8 cellular contexts compared by ENCODE assay signal in genomic region chr7:149209518-149210269, GRCh38.
DNase-seq lines count a peak whose midpoint lies in the region; ATAC-seq lines count a peak whose summit lies in the region.

No MANE protein-coding gene starts in this region.

- peaks cover 43% of the 10 kb centered on the region for H3K36me3 ChIP-seq in iPS DF 6.9 (ENCODE audit: control insufficient read depth, insufficient read depth, low read length)

- H3K27me3 ChIP-seq in iPS DF 6.9 (ENCODE audit: control insufficient read depth, insufficient read depth, low read length), result no peaks in the 10 kb centered on the region

- H3K27ac ChIP-seq in iPS DF 6.9 (ENCODE audit: low read length), result no peak overlapping the region

- no peaks in the 10 kb centered on the region for H3K9me3 ChIP-seq in iPS DF 6.9 (ENCODE audit: control insufficient read depth, insufficient read depth, low read length)

- no peak overlapping the region for H3K4me3 ChIP-seq in iPS DF 6.9 (ENCODE audit: low read length)

- no CpG with 5 or more reads among the region's 7 CpGs for WGBS in iPS DF 6.9 (ENCODE audit: insufficient coverage, insufficient read length)

- peak; percentile 80 for DNase-seq in EH (ENCODE audit: low read depth)
- DNase-seq in SHP77 treated with DMSO at 0.1 percent for 48 hours (lab: John Stamatoyannopoulos, UW), result peak; percentile 22
- peak; percentile 92 for DNase-seq in activated effector memory CD4-positive, alpha-beta T cell treated with anti-CD3 and anti-CD28 coated beads, Interleukin-2, amount 50 U/mL, for 16 hours
- peak; percentile 64 for DNase-seq in iPS DF 6.9 (ENCODE audit: low read depth, low spot score)
- peak in 2 of 3 donors; percentile 25 to 67 for DNase-seq in stimulated activated CD4-positive, alpha-beta T cell treated with anti-CD3 and anti-CD28 coated beads, TNF-alpha, amount 100 ng/mL, for 1 hour (ENCODE audit: low read depth in 3 of 3, low spot score in 1 of 3)

- ATAC-seq in HG02852 (IDR thresholded peaks at IDR 0.05; ENCODE audit: unreplicated experiment) (peak; percentile 88), GM21528 (IDR thresholded peaks at IDR 0.05; ENCODE audit: low FRiP score, unreplicated experiment) (no peak), HG03442 (IDR thresholded peaks at IDR 0.05; ENCODE audit: unreplicated experiment) (no peak)

- H3K4me1 ChIP-seq in iPS DF 6.9 (ENCODE audit: control insufficient read depth, insufficient read depth, low read length), result peaks cover 3% of the 10 kb centered on the region; the same call in 1 of the 2 replicates

Comparison
In these comparisons a context has a peak if more than half of its experiments do, and no peak if none do; other contexts are left out.
1. DNase-seq: peak in every context shown above with its lines; median percentile 92 in activated effector memory CD4-positive, alpha-beta T cell treated with anti-CD3 and anti-CD28 coated beads, Interleukin-2, amount 50 U/mL, for 16 hours; 80 in EH; 64 in iPS DF 6.9; 46 in stimulated activated CD4-positive, alpha-beta T cell treated with anti-CD3 and anti-CD28 coated beads, TNF-alpha, amount 100 ng/mL, for 1 hour; 22 in SHP77 treated with DMSO at 0.1 percent for 48 hours.